17 cellular contexts compared by ENCODE assay signal in genomic region chr17:17703608-17703919, GRCh38.
"Had no signal": no experiment of that assay in that cellular context is flagged by ENCODE, and none has a peak within 500 bp of the region (broad histone marks: within the 10 kb centered on the region; RNA-seq: fewer than 3 reads in every experiment).

No MANE protein-coding gene starts in this region.

- H3K9me3 Mint-ChIP-seq: activated B cell treated with CpG ODN at 0.5 μM for 24 hours; activated T-cell treated with anti-CD3 and anti-CD28 coated beads, Interleukin-2, amount 50 U/mL, for 72 hours; endodermal cell; memory B cell; natural killer cell treated with Interleukin-12 subunit alpha and Interleukin-12 subunit beta and Interleukin-15 and Interleukin-18, amount 100 ng/mL, for 72 hours; stimulated activated naive CD8-positive, alpha-beta T cell treated with anti-CD3 and anti-CD28 coated beads, Interleukin-15, amount 100 ng/mL, for 72 hours had no signal

- ATAC-seq: activated CD8-positive, alpha-beta T cell treated with anti-CD3 and anti-CD28 coated beads, Interleukin-2, amount 10 ng/mL, durations not matched to agents 7 days and 5 days; activated T-cell treated with anti-CD3 and anti-CD28 coated beads, Interleukin-2, amount 50 U/mL, for 72 hours; natural killer cell treated with Interleukin-12 subunit alpha and Interleukin-12 subunit beta and Interleukin-15 and Interleukin-18, amount 100 ng/mL, for 72 hours; stimulated activated naive CD8-positive, alpha-beta T cell treated with anti-CD3 and anti-CD28 coated beads, Interleukin-15, amount 100 ng/mL, for 72 hours had no signal

- H3K27me3 Mint-ChIP-seq: activated B cell treated with CpG ODN at 0.5 μM for 24 hours; natural killer cell treated with Interleukin-12 subunit alpha and Interleukin-12 subunit beta and Interleukin-15 and Interleukin-18, amount 100 ng/mL, for 72 hours; stimulated activated naive CD8-positive, alpha-beta T cell treated with anti-CD3 and anti-CD28 coated beads, Interleukin-15, amount 100 ng/mL, for 72 hours had no signal

- H3K27me3 ChIP-seq: dorsolateral prefrontal cortex, ovary, sigmoid colon had no signal

- H3K9me3 ChIP-seq: ovary, sigmoid colon had no signal

- DNase-seq: activated B cell treated with CpG ODN at 0.5 μM for 24 hours; activated CD4-positive, alpha-beta T cell treated with anti-CD3 and anti-CD28 coated beads for 48 hours; activated CD8-positive, alpha-beta memory T cell treated with anti-CD3 and anti-CD28 coated beads, Interleukin-2, amount 50 U/mL, for 48 hours; activated CD8-positive, alpha-beta T cell treated with anti-CD3 and anti-CD28 coated beads, Interleukin-2, amount 10 ng/mL, durations not matched to agents 7 days and 5 days; activated gamma-delta T cell treated with Interleukin-2 at 50 U/mL for 16 hours; activated T-cell treated with anti-CD3 and anti-CD28 coated beads, Interleukin-2, amount 50 U/mL, for 72 hours; aorta; dorsolateral prefrontal cortex; kidney; sigmoid colon; stimulated activated CD4-positive, alpha-beta T cell treated with anti-CD3 and anti-CD28 coated beads, Interleukin-1b, Interleukin-23, amount 100 ng/mL, for 48 hours; stimulated activated naive CD8-positive, alpha-beta T cell treated with anti-CD3 and anti-CD28 coated beads, Interleukin-15, amount 100 ng/mL, for 72 hours; SW 1271 had no signal

- H3K36me3 ChIP-seq: ovary, sigmoid colon had no signal

- H3K27ac Mint-ChIP-seq: activated B cell treated with CpG ODN at 0.5 μM for 24 hours; activated CD8-positive, alpha-beta T cell treated with anti-CD3 and anti-CD28 coated beads, Interleukin-2, amount 10 ng/mL, durations not matched to agents 7 days and 5 days; activated T-cell treated with anti-CD3 and anti-CD28 coated beads, Interleukin-2, amount 50 U/mL, for 72 hours; endodermal cell; memory B cell had no signal

- H3K27ac ChIP-seq: ovary had no signal

- H3K36me3 Mint-ChIP-seq: memory B cell; natural killer cell treated with Interleukin-12 subunit alpha and Interleukin-12 subunit beta and Interleukin-15 and Interleukin-18, amount 100 ng/mL, for 72 hours had no signal

- H3K4me3 ChIP-seq: dorsolateral prefrontal cortex, ovary, sigmoid colon had no signal

- H3K4me3 Mint-ChIP-seq: activated B cell treated with CpG ODN at 0.5 μM for 24 hours; activated CD8-positive, alpha-beta T cell treated with anti-CD3 and anti-CD28 coated beads, Interleukin-2, amount 10 ng/mL, durations not matched to agents 7 days and 5 days; activated T-cell treated with anti-CD3 and anti-CD28 coated beads, Interleukin-2, amount 50 U/mL, for 72 hours; endodermal cell; memory B cell; natural killer cell treated with Interleukin-12 subunit alpha and Interleukin-12 subunit beta and Interleukin-15 and Interleukin-18, amount 100 ng/mL, for 72 hours; stimulated activated naive CD8-positive, alpha-beta T cell treated with anti-CD3 and anti-CD28 coated beads, Interleukin-15, amount 100 ng/mL, for 72 hours had no signal
